Comparison of ENCODE assay signal across 33 cellular contexts in the genomic region with DNA sequence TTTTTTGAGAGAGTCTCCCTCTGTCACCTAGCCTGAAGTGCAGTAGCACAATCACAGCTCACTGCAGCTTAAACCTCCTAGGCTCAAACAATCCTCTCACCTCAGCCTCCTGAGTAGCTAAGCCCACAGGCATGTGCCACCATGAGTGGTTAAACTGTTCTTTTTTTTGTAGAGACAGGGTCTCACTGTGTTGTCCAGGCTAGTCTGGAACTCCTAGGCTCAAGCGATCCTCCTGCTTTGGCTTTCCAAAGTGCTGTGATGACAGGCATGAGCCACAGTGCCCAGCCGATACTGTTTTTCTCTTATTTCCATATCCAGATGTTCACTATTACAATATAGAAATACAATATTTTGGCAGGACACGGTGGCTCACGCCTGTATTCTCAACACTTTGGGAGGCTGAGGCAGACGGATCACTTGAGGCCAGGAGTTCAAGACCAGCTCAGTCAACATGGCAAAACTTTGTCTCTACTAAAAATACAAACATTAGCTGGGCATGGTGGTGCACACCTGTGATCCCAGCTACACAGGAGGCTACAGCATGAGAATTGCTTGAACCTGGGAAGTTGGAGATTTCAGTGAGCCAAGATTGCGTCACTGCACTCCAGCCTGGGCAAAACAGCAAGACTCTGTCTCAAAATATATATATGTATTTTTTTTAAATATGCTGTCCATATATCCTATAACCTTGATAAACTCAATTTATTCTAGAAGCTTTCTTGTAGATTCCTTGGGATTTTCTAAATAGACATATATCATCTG.
"Had no signal": no experiment of that assay in that cellular context is flagged by ENCODE, and none has a peak within 500 bp of the region (broad histone marks: within the 10 kb centered on the region; RNA-seq: fewer than 3 reads in every experiment).

No MANE protein-coding gene starts in this region.

- H3K9me3 ChIP-seq: ascending aorta, body of pancreas, MG63 had no signal

- H3K27ac ChIP-seq: ascending aorta, body of pancreas, coronary artery, SK-N-MC had no signal

- H3K27me3 Mint-ChIP-seq: activated CD4-positive, alpha-beta T cell treated with anti-CD3 and anti-CD28 coated beads for 36 hours; activated CD8-positive, alpha-beta T cell treated with anti-CD3 and anti-CD28 coated beads for 36 hours; activated naive CD8-positive, alpha-beta T cell treated with anti-CD3 and anti-CD28 coated beads, Interleukin-2, amount 10 ng/mL, durations not matched to agents 7 days and 5 days; T-cell had no signal

- H3K27ac Mint-ChIP-seq: activated CD4-positive, alpha-beta T cell treated with anti-CD3 and anti-CD28 coated beads for 36 hours; activated CD8-positive, alpha-beta T cell treated with anti-CD3 and anti-CD28 coated beads for 36 hours; T-cell had no signal

- DNase-seq: activated CD4-positive, alpha-beta T cell treated with anti-CD3 and anti-CD28 coated beads for 36 hours; activated CD4-positive, alpha-beta T cell treated with anti-CD3 and anti-CD28 coated beads, Interleukin-2, amount 50 U/mL, for 1 hour; activated CD8-positive, alpha-beta memory T cell treated with anti-CD3 and anti-CD28 coated beads, Interleukin-2, amount 50 U/mL, for 48 hours; activated CD8-positive, alpha-beta T cell treated with anti-CD3 and anti-CD28 coated beads for 36 hours; activated effector memory CD4-positive, alpha-beta T cell treated with anti-CD3 and anti-CD28 coated beads, Interleukin-2, amount 50 U/mL, for 16 hours; activated naive CD4-positive, alpha-beta T cell treated with Interleukin-2 at 50 U/mL for 16 hours; activated naive CD8-positive, alpha-beta T cell treated with anti-CD3 and anti-CD28 coated beads, Interleukin-2, amount 10 ng/mL, durations not matched to agents 7 days and 5 days; activated T-cell treated with anti-CD3 and anti-CD28 coated beads, Interleukin-2, amount 50 U/mL, for 1 hour; amniotic stem cell; body of pancreas; central memory CD4-positive, alpha-beta T cell; MG63; MV-4-11; NCI-H1092 treated with DMSO at 0.1 percent for 48 hours; NCI-H1417 treated with DMSO at 0.1 percent for 48 hours; NCI-H1694; NCI-H2029; NCI-H2107; NCI-H2171 treated with DMSO at 0.1 percent for 48 hours; NCI-H226; NCI-H526; NCI-H774; NK-92 treated with Interleukin-12 subunit alpha and Interleukin-12 subunit beta, amount 100 ng/mL, for 24 hours; OCI-M1; RPMI8226; T-cell; T-helper 2 cell; T1000 had no signal

- ATAC-seq: activated CD4-positive, alpha-beta T cell treated with anti-CD3 and anti-CD28 coated beads for 36 hours; activated CD8-positive, alpha-beta T cell treated with anti-CD3 and anti-CD28 coated beads for 36 hours; body of pancreas; Panc1; Right ventricle myocardium inferior; T-cell had no signal

- H3K9me3 Mint-ChIP-seq: activated CD8-positive, alpha-beta T cell treated with anti-CD3 and anti-CD28 coated beads for 36 hours; activated naive CD8-positive, alpha-beta T cell treated with anti-CD3 and anti-CD28 coated beads, Interleukin-2, amount 10 ng/mL, durations not matched to agents 7 days and 5 days; T-cell had no signal

- H3K36me3 ChIP-seq: ascending aorta had no signal

- H3K4me3 Mint-ChIP-seq: activated CD4-positive, alpha-beta T cell treated with anti-CD3 and anti-CD28 coated beads for 36 hours; activated CD8-positive, alpha-beta T cell treated with anti-CD3 and anti-CD28 coated beads for 36 hours; activated naive CD8-positive, alpha-beta T cell treated with anti-CD3 and anti-CD28 coated beads, Interleukin-2, amount 10 ng/mL, durations not matched to agents 7 days and 5 days; T-cell had no signal

- H3K4me3 ChIP-seq: ascending aorta, body of pancreas, coronary artery, MG63, SK-N-MC had no signal

- H3K27me3 ChIP-seq: ascending aorta, body of pancreas, MG63 had no signal
